Comparison of ENCODE assay signal across 24 cellular contexts in genomic region chr2:224160917-224161316, GRCh38.
DNase-seq lines count a peak whose midpoint lies in the region; ATAC-seq, FAIRE-seq and TF ChIP-seq lines count a peak whose summit lies in the region.
"Had no signal": no experiment of that assay in that cellular context is flagged by ENCODE, and none has a peak within 500 bp of the region (broad histone marks: within the 10 kb centered on the region; RNA-seq: fewer than 3 reads in every experiment).

No MANE protein-coding gene starts in this region.

- no peak overlapping the region for H3K4me2 ChIP-seq in keratinocyte (ENCODE audit: control insufficient read depth, extremely low read depth, insufficient read depth, low read depth, low read length)

- peak; percentile 82 for FAIRE-seq in keratinocyte (lab: Jason Lieb, UNC)

- H4K20me1 ChIP-seq in keratinocyte (ENCODE audit: control insufficient read depth, extremely low read depth, insufficient read depth, low read length), result no peaks in the 10 kb centered on the region

- peaks cover 12% of the 10 kb centered on the region for H3K27me3 Mint-ChIP-seq in activated naive CD8-positive, alpha-beta T cell treated with anti-CD3 and anti-CD28 coated beads, Interleukin-2, amount 50 U/mL, for 24 hours

- ATAC-seq in Right ventricle myocardium inferior (no peak), esophagus mucosa (peak; percentile 66)
- no peak for ATAC-seq in activated naive CD8-positive, alpha-beta T cell treated with anti-CD3 and anti-CD28 coated beads, Interleukin-2, amount 50 U/mL, for 24 hours
- ATAC-seq: effector memory CD8-positive, alpha-beta T cell; gastroesophageal sphincter; Panc1 had no signal

- DNase-seq in Right ventricle myocardium inferior (ENCODE audit: missing footprints) (peak; percentile 75), cardiac septum (ENCODE audit: low spot score) (no peak), keratinocyte (ENCODE audit: low read depth, low spot score) (no peak), NCI-H1092 (lab: John Stamatoyannopoulos, UW) (no peak), NCI-H510A treated with DMSO at 0.1 percent for 48 hours (lab: John Stamatoyannopoulos, UW) (no peak)
- DNase-seq in activated naive CD4-positive, alpha-beta T cell treated with anti-CD3 and anti-CD28 coated beads, Interleukin-2, amount 50 U/mL, for 16 hours, result no peak
- no peak for DNase-seq in activated naive CD8-positive, alpha-beta T cell treated with anti-CD3 and anti-CD28 coated beads, Interleukin-2, amount 50 U/mL, for 24 hours
- DNase-seq: activated CD4-positive, alpha-beta T cell treated with anti-CD3 and anti-CD28 coated beads, Interleukin-2, amount 50 U/mL, for 1 hour; activated T-cell treated with anti-CD3 and anti-CD28 coated beads, Interleukin-2, amount 50 U/mL, for 1 hour; DMS53; effector memory CD8-positive, alpha-beta T cell; KBM-7; NCI-H2171; NCI-H82; stimulated activated CD4-positive, alpha-beta T cell treated with anti-CD3 and anti-CD28 coated beads, Interleukin-15, amount 100 ng/mL, for 24 hours; stimulated activated naive CD4-positive, alpha-beta T cell treated with Interleukin-2 at 50 U/mL for 16 hours; upper lobe of left lung had no signal

- H3K27ac ChIP-seq in keratinocyte (ENCODE audit: control insufficient read depth, insufficient read depth, low read length), result no peak overlapping the region
- H3K27ac ChIP-seq: gastroesophageal sphincter, upper lobe of left lung had no signal

- H3K9me3 Mint-ChIP-seq in activated naive CD8-positive, alpha-beta T cell treated with anti-CD3 and anti-CD28 coated beads, Interleukin-2, amount 50 U/mL, for 24 hours, result no peaks in the 10 kb centered on the region
- H3K9me3 Mint-ChIP-seq: effector memory CD8-positive, alpha-beta T cell; natural killer cell treated with Interleukin-12 subunit alpha and Interleukin-12 subunit beta and Interleukin-15 and Interleukin-18, amount 100 ng/mL, for 72 hours had no signal

- H3K9me1 ChIP-seq in keratinocyte (ENCODE audit: control insufficient read depth, extremely low read depth, insufficient read depth, low read length), result no peaks in the 10 kb centered on the region

- no peak overlapping the region for H3K4me3 ChIP-seq in keratinocyte (ENCODE audit: control insufficient read depth in 2 of 3, extremely low read depth in 1 of 3, insufficient read depth in 2 of 3, low read depth in 1 of 3, low read length in 3 of 3)
- H3K4me3 ChIP-seq: gastroesophageal sphincter, lung, upper lobe of left lung had no signal

- no peaks in the 10 kb centered on the region for H3K4me1 Mint-ChIP-seq in activated naive CD8-positive, alpha-beta T cell treated with anti-CD3 and anti-CD28 coated beads, Interleukin-2, amount 50 U/mL, for 24 hours
- H3K4me1 Mint-ChIP-seq: CD14-positive monocyte had no signal

- no peak overlapping the region for H3K9ac ChIP-seq in keratinocyte (ENCODE audit: control insufficient read depth, extremely low read depth, insufficient read depth, low read length)

- H3K4me1 ChIP-seq in keratinocyte (ENCODE audit: control insufficient read depth, extremely low read depth, insufficient read depth, low read length), result peaks cover 12% of the 10 kb centered on the region
- H3K4me1 ChIP-seq: gastroesophageal sphincter, upper lobe of left lung had no signal

- dilution Hi-C loops in keratinocyte (cut with MboI; ENCODE audit: extremely low pct_ligation_motif_present, low sequenced_read_pairs), result no loop called here

- H3K27ac Mint-ChIP-seq in activated naive CD8-positive, alpha-beta T cell treated with anti-CD3 and anti-CD28 coated beads, Interleukin-2, amount 50 U/mL, for 24 hours, result no peak overlapping the region
- H3K27ac Mint-ChIP-seq: activated naive CD8-positive, alpha-beta T cell; CD14-positive monocyte; effector memory CD8-positive, alpha-beta T cell; natural killer cell treated with Interleukin-12 subunit alpha and Interleukin-12 subunit beta and Interleukin-15 and Interleukin-18, amount 100 ng/mL, for 72 hours had no signal

- H3K27me3 ChIP-seq in keratinocyte (ENCODE audit: control insufficient read depth, extremely low read depth, insufficient read depth, low read length), result no peaks in the 10 kb centered on the region
- H3K27me3 ChIP-seq: gastroesophageal sphincter, upper lobe of left lung had no signal

- no peaks in the 10 kb centered on the region for H3K36me3 ChIP-seq in keratinocyte (ENCODE audit: control insufficient read depth in 2 of 2, extremely low read depth in 1 of 2, insufficient read depth in 2 of 2, low read length in 2 of 2)
- H3K36me3 ChIP-seq: gastroesophageal sphincter, upper lobe of left lung had no signal

- no peaks in the 10 kb centered on the region for H3K9me3 ChIP-seq in keratinocyte (ENCODE audit: control insufficient read depth, low read depth, low read length)
- H3K9me3 ChIP-seq: gastroesophageal sphincter, upper lobe of left lung had no signal

- H3K4me3 Mint-ChIP-seq in activated naive CD8-positive, alpha-beta T cell treated with anti-CD3 and anti-CD28 coated beads, Interleukin-2, amount 50 U/mL, for 24 hours, result no peak overlapping the region
- H3K4me3 Mint-ChIP-seq: activated naive CD8-positive, alpha-beta T cell; CD14-positive monocyte; effector memory CD8-positive, alpha-beta T cell; natural killer cell treated with Interleukin-12 subunit alpha and Interleukin-12 subunit beta and Interleukin-15 and Interleukin-18, amount 100 ng/mL, for 72 hours had no signal

- no peak for TF ChIP-seq CTCF in keratinocyte (optimal IDR thresholded peaks at IDR 0.05 in 1 of 3, IDR thresholded peaks at IDR 0.05 in 1 of 3, conservative IDR thresholded peaks at IDR 0.05 in 1 of 3; ENCODE audit: extremely low read depth in 1 of 3, insufficient read depth in 2 of 3, low read length in 3 of 3)

- H3K36me3 Mint-ChIP-seq in activated naive CD8-positive, alpha-beta T cell treated with anti-CD3 and anti-CD28 coated beads, Interleukin-2, amount 50 U/mL, for 24 hours (ENCODE audit: low read depth), result no peaks in the 10 kb centered on the region
- H3K36me3 Mint-ChIP-seq: activated naive CD8-positive, alpha-beta T cell; CD14-positive monocyte; natural killer cell treated with Interleukin-12 subunit alpha and Interleukin-12 subunit beta and Interleukin-15 and Interleukin-18, amount 100 ng/mL, for 72 hours had no signal

- intact Hi-C loops in Right ventricle myocardium inferior (cut with DNase I), result no loop called here
- intact Hi-C loops in cardiac septum (cut with DNase I), result no loop called here

- no peak overlapping the region for H2AFZ ChIP-seq in keratinocyte (ENCODE audit: control insufficient read depth, low read length)

- H3K79me2 ChIP-seq in keratinocyte (ENCODE audit: control insufficient read depth, insufficient read depth, low read length), result no peaks in the 10 kb centered on the region
